Comparison of ENCODE assay signal across 19 cellular contexts in the genomic region with DNA sequence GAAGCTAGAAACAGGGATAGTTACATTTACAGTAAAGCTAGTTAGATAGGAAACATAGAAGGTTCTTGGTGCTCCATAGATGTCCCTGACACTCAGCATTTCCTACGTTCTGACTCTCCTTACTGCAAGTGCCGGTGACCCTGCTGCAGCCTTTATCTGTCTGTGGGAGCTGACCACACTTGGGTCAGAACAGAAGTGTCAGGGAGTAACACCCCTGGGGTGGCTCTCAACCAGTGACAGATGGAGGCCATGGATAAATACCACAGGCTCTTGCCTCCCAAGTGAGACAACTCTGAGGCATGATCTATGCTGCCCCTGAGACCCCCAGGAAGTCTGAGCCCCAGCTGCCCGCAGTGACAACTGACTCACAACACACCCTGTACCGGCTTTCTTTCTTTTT.
DNase-seq lines count a peak whose midpoint lies in the region; ATAC-seq, FAIRE-seq and TF ChIP-seq lines count a peak whose summit lies in the region.
"Had no signal": no experiment of that assay in that cellular context is flagged by ENCODE, and none has a peak within 500 bp of the region (broad histone marks: within the 10 kb centered on the region; RNA-seq: fewer than 3 reads in every experiment).

No MANE protein-coding gene starts in this region.

- no peak overlapping the region for H3K27ac Mint-ChIP-seq in GM23338
- no peak overlapping the region for H3K27ac Mint-ChIP-seq in astrocyte (ENCODE audit: unreplicated experiment)
- peak overlapping the region; percentile 16 for H3K27ac Mint-ChIP-seq in nephron progenitor cell
- H3K27ac Mint-ChIP-seq: B cell; CD4-positive, alpha-beta T cell had no signal

- no peak for TF ChIP-seq CTCF in GM23338 (conservative IDR thresholded peaks at IDR 0.05; ENCODE audit: low read depth in 2 of 2)
- no peak for TF ChIP-seq CTCF in Loucy (conservative IDR thresholded peaks at IDR 0.05; ENCODE audit: low read length)
- no peak for TF ChIP-seq CTCF in astrocyte (IDR thresholded peaks at IDR 0.05; ENCODE audit: insufficient read depth, low read depth, low read length)
- TF ChIP-seq CTCF in nephron progenitor cell (IDR thresholded peaks at IDR 0.05), result no peak

- H3K4me2 ChIP-seq in GM23338, result no peak overlapping the region
- H3K4me2 ChIP-seq in Loucy (ENCODE audit: low read depth, low read length, poor library complexity, severe bottlenecking), result no peak overlapping the region
- peak overlapping the region; percentile 36 for H3K4me2 ChIP-seq in astrocyte (ENCODE audit: low read length)

- H3K9ac ChIP-seq in Loucy (ENCODE audit: low read depth, low read length, poor library complexity, severe bottlenecking) (no peak overlapping the region), astrocyte (ENCODE audit: low read length) (no peak overlapping the region)
- H3K9ac ChIP-seq: GM23248 had no signal

- H3K9me3 Mint-ChIP-seq in GM23338 (no peaks in the 10 kb centered on the region), astrocyte (ENCODE audit: unreplicated experiment) (no peaks in the 10 kb centered on the region), nephron progenitor cell (no peaks in the 10 kb centered on the region)
- H3K9me3 Mint-ChIP-seq: CD4-positive, alpha-beta T cell had no signal

- H3K36me3 Mint-ChIP-seq in GM23338 (ENCODE audit: low read depth) (no peaks in the 10 kb centered on the region), astrocyte (ENCODE audit: low read depth, unreplicated experiment) (no peaks in the 10 kb centered on the region), nephron progenitor cell (ENCODE audit: low read depth) (no peaks in the 10 kb centered on the region)

- H3K4me3 Mint-ChIP-seq in GM23338, result no peak overlapping the region
- H3K4me3 Mint-ChIP-seq in astrocyte (ENCODE audit: unreplicated experiment), result no peak overlapping the region
- H3K4me3 Mint-ChIP-seq in nephron progenitor cell, result no peak overlapping the region
- H3K4me3 Mint-ChIP-seq: B cell; CD4-positive, alpha-beta T cell had no signal

- H3K27me3 Mint-ChIP-seq in GM23338 (ENCODE audit: insufficient read depth, low read depth, poor library complexity) (no peaks in the 10 kb centered on the region), astrocyte (ENCODE audit: low read depth, unreplicated experiment) (no peaks in the 10 kb centered on the region), nephron progenitor cell (ENCODE audit: low read depth, poor library complexity) (no peaks in the 10 kb centered on the region)
- H3K27me3 Mint-ChIP-seq: B cell; CD4-positive, alpha-beta T cell had no signal

- H4K20me1 ChIP-seq in GM23338 (replicated peaks; ENCODE audit: insufficient read depth) (no peaks in the 10 kb centered on the region), Loucy (ENCODE audit: insufficient read depth, low read length, poor library complexity, severe bottlenecking) (no peaks in the 10 kb centered on the region), astrocyte (ENCODE audit: insufficient read depth, low read length) (no peaks in the 10 kb centered on the region)

- H3K27me3 ChIP-seq in GM23338 (ENCODE audit: insufficient read depth) (no peaks in the 10 kb centered on the region), Loucy (ENCODE audit: insufficient read depth, low read length, poor library complexity, severe bottlenecking) (no peaks in the 10 kb centered on the region), astrocyte (ENCODE audit: insufficient read depth, low read length) (no peaks in the 10 kb centered on the region)
- H3K27me3 ChIP-seq: MG63 had no signal

- H3K4me1 Mint-ChIP-seq in GM23338, result peaks cover 4% of the 10 kb centered on the region; the same call in 1 of the 3 replicates
- peaks cover 17% of the 10 kb centered on the region for H3K4me1 Mint-ChIP-seq in astrocyte (ENCODE audit: low read depth, unreplicated experiment)
- H3K4me1 Mint-ChIP-seq in nephron progenitor cell, result peaks cover 24% of the 10 kb centered on the region

- H3K27ac ChIP-seq in GM23338 (ENCODE audit: low read depth) (no peak overlapping the region), astrocyte (ENCODE audit: low read depth, low read length) (no peak overlapping the region)
- H3K27ac ChIP-seq: GM23248, HL-60 had no signal

- H3K79me2 ChIP-seq in GM23338 (replicated peaks; ENCODE audit: insufficient read depth) (no peaks in the 10 kb centered on the region), Loucy (ENCODE audit: insufficient read depth, low read length) (no peaks in the 10 kb centered on the region), astrocyte (ENCODE audit: insufficient read depth, low read length) (no peaks in the 10 kb centered on the region)

- DNase-seq in GM23338 (ENCODE audit: low spot score) (no peak), astrocyte (ENCODE audit: low read depth) (no peak), nephron progenitor cell (no peak), posterior cingulate gyrus (no peak), AG08396 (ENCODE audit: low spot score) (no peak)
- DNase-seq: ACHN; CD4-positive, alpha-beta T cell; DMS79 treated with DMSO at 0.1 percent for 48 hours; GM23248; KG1; MG63; NCI-H1930; NCI-H524 had no signal

- no peak for ATAC-seq in GM23338
- no peak for ATAC-seq in HG02884 (IDR thresholded peaks at IDR 0.05; ENCODE audit: unreplicated experiment)

- no peak for FAIRE-seq in astrocyte (lab: Jason Lieb, UNC)
- FAIRE-seq: D721Med, G401.6 had no signal

- no peaks in the 10 kb centered on the region for H3K36me3 ChIP-seq in GM23338 (ENCODE audit: insufficient read depth)
- no peaks in the 10 kb centered on the region for H3K36me3 ChIP-seq in Loucy (ENCODE audit: insufficient read depth, low read length)
- no peaks in the 10 kb centered on the region for H3K36me3 ChIP-seq in astrocyte (ENCODE audit: insufficient read depth, low read length)
- H3K36me3 ChIP-seq: MG63 had no signal

- H3K4me3 ChIP-seq in GM23338 (no peak overlapping the region), Loucy (ENCODE audit: low read length, poor library complexity, severe bottlenecking) (no peak overlapping the region), astrocyte (ENCODE audit: insufficient read depth, low read depth, low read length) (no peak overlapping the region)
- H3K4me3 ChIP-seq: GM23248, MG63 had no signal

- H3F3A ChIP-seq in GM23338 (replicated peaks; ENCODE audit: low read depth) (no peaks in the 10 kb centered on the region), Loucy (ENCODE audit: low read depth) (no peaks in the 10 kb centered on the region)

- no peaks in the 10 kb centered on the region for H3K4me1 ChIP-seq in GM23338 (ENCODE audit: insufficient read depth)
- H3K4me1 ChIP-seq in Loucy (ENCODE audit: insufficient read depth, low read length, poor library complexity, severe bottlenecking), result peaks cover 46% of the 10 kb centered on the region
- H3K4me1 ChIP-seq in astrocyte (ENCODE audit: insufficient read depth, low read length), result peaks cover 13% of the 10 kb centered on the region

- no peaks in the 10 kb centered on the region for H3K9me2 ChIP-seq in GM23338 (ENCODE audit: insufficient read depth)
- H3K9me2 ChIP-seq in Loucy (replicated peaks; ENCODE audit: low read depth, low read length), result no peaks in the 10 kb centered on the region

- peak overlapping the region; percentile 43; the same call in 1 of the 2 replicates for H2AFZ ChIP-seq in GM23338
- H2AFZ ChIP-seq in Loucy (ENCODE audit: low read length), result peak overlapping the region; percentile 66
- H2AFZ ChIP-seq in astrocyte (ENCODE audit: low read depth, low read length), result no peak overlapping the region

- intact Hi-C loops in posterior cingulate gyrus (cut with DNase I), result no loop called here

- no peaks in the 10 kb centered on the region for H3K9me3 ChIP-seq in Loucy (ENCODE audit: insufficient read depth, low read depth, low read length)
- no peaks in the 10 kb centered on the region for H3K9me3 ChIP-seq in astrocyte (ENCODE audit: insufficient read depth, low read depth, low read length)
- H3K9me3 ChIP-seq: MG63 had no signal
